In genomic region chrX:22095306-22095705, GRCh38 we compare ENCODE assay signal across 18 cellular contexts.
A peak's percentile ranks its signal among the peaks of the same experiment; 100 is the strongest.
DNase-seq lines count a peak whose midpoint lies in the region; ATAC-seq and TF ChIP-seq lines count a peak whose summit lies in the region.
"Had no signal": no experiment of that assay in that cellular context is flagged by ENCODE, and none has a peak within 500 bp of the region (broad histone marks: within the 10 kb centered on the region; RNA-seq: fewer than 3 reads in every experiment).

No MANE protein-coding gene starts in this region.

- H3K4me3 ChIP-seq in AG10803 (ENCODE audit: low read length), result no peak overlapping the region
- no peak overlapping the region for H3K4me3 ChIP-seq in astrocyte of the spinal cord (ENCODE audit: low read depth, low read length)
- no peak overlapping the region for H3K4me3 ChIP-seq in ovary
- no peak overlapping the region for H3K4me3 ChIP-seq in right lobe of liver
- H3K4me3 ChIP-seq: skin epidermis, thyroid gland had no signal

- H3K4me1 ChIP-seq in ovary (ENCODE audit: insufficient read depth) (no peaks in the 10 kb centered on the region), right lobe of liver (no peaks in the 10 kb centered on the region)
- H3K4me1 ChIP-seq: thyroid gland had no signal

- H3K27ac ChIP-seq in ovary (no peak overlapping the region), right lobe of liver (no peak overlapping the region)
- H3K27ac ChIP-seq: skin epidermis, thyroid gland had no signal

- TF ChIP-seq CTCF in AG10803 (conservative IDR thresholded peaks at IDR 0.05; ENCODE audit: low read length) (no peak), astrocyte of the spinal cord (IDR thresholded peaks at IDR 0.05; ENCODE audit: low read depth, low read length) (no peak), ovary (IDR thresholded peaks at IDR 0.05) (no peak), right lobe of liver (IDR thresholded peaks at IDR 0.05) (no peak)

- no peak overlapping the region for H3K4me3 Mint-ChIP-seq in naive thymus-derived CD8-positive, alpha-beta T cell
- H3K4me3 Mint-ChIP-seq: activated CD8-positive, alpha-beta T cell treated with anti-CD3 and anti-CD28 coated beads for 36 hours; dendritic cell treated with granulocyte-macrophage colony-stimulating factor and Interleukin-4, amounts not matched to agents 40 ng/mL and 50 ng/mL, for 4 days; HFFc6 had no signal

- intact Hi-C loops in left cardiac atrium (cut with DNase I) (no loop called here), ovary (cut with DNase I) (no loop called here), right lobe of liver (cut with DNase I) (no loop called here)

- H3K27ac Mint-ChIP-seq in naive thymus-derived CD8-positive, alpha-beta T cell, result no peak overlapping the region
- H3K27ac Mint-ChIP-seq: activated CD8-positive, alpha-beta T cell treated with anti-CD3 and anti-CD28 coated beads for 36 hours; dendritic cell treated with granulocyte-macrophage colony-stimulating factor and Interleukin-4, amounts not matched to agents 40 ng/mL and 50 ng/mL, for 4 days; HFFc6 had no signal

- H3K36me3 Mint-ChIP-seq in naive thymus-derived CD8-positive, alpha-beta T cell, result no peaks in the 10 kb centered on the region

- H3K9me3 ChIP-seq in ovary, result no peaks in the 10 kb centered on the region
- H3K9me3 ChIP-seq in right lobe of liver, result no peaks in the 10 kb centered on the region
- H3K9me3 ChIP-seq: thyroid gland had no signal

- 42 to 43% (median 42%) methylated on average over 3 of the region's 3 CpGs for WGBS in ovary, 3 donors
- 28% methylated on average over 3 of the region's 3 CpGs for WGBS in right lobe of liver (ENCODE audit: insufficient coverage, low coverage, low lambda C conversion rate, missing lambda C conversion rate)

- DNase-seq in AG10803 (ENCODE audit: low read depth) (peak; percentile 70), astrocyte of the spinal cord (ENCODE audit: low read depth, low spot score) (peak; percentile 41), left cardiac atrium (peak; percentile 24), ovary (peak in 3 of 5 donors; percentile 7 to 35 (median 26)), right lobe of liver (no peak), NCI-H774 (lab: John Stamatoyannopoulos, UW) (no peak)
- DNase-seq in naive thymus-derived CD8-positive, alpha-beta T cell, result no peak
- DNase-seq: activated CD8-positive, alpha-beta T cell treated with anti-CD3 and anti-CD28 coated beads for 36 hours; activated naive CD4-positive, alpha-beta T cell treated with anti-CD3 and anti-CD28 coated beads, Interleukin-2, amount 50 U/mL, for 16 hours; DMS79; HFFc6; hypothalamus; NCI-H2029 treated with DMSO at 0.1 percent for 48 hours; T-helper 2 cell had no signal

- ATAC-seq in left cardiac atrium (peak; percentile 63 to 84), GM21390 (IDR thresholded peaks at IDR 0.05; ENCODE audit: unreplicated experiment) (no peak), right lobe of liver (no peak)
- ATAC-seq in naive thymus-derived CD8-positive, alpha-beta T cell, result no peak
- ATAC-seq: activated CD8-positive, alpha-beta T cell treated with anti-CD3 and anti-CD28 coated beads for 36 hours had no signal

- H3K27me3 Mint-ChIP-seq in naive thymus-derived CD8-positive, alpha-beta T cell, result no peaks in the 10 kb centered on the region
- H3K27me3 Mint-ChIP-seq: activated CD8-positive, alpha-beta T cell treated with anti-CD3 and anti-CD28 coated beads for 36 hours had no signal

- no peaks in the 10 kb centered on the region for H3K36me3 ChIP-seq in ovary
- H3K36me3 ChIP-seq in right lobe of liver, result no peaks in the 10 kb centered on the region
- H3K36me3 ChIP-seq: thyroid gland had no signal

- TF ChIP-seq POLR2A in ovary (IDR thresholded peaks at IDR 0.05) (no peak), right lobe of liver (IDR thresholded peaks at IDR 0.05) (no peak)

- POLR2A ChIA-PET in naive thymus-derived CD8-positive, alpha-beta T cell (lab: Charles Lee), result no interaction called here

- no peak for TF ChIP-seq EP300 in ovary (IDR thresholded peaks at IDR 0.05)

- peaks cover 0 to 3% (median 0%) of the 10 kb centered on the region in 4 donors for H3K4me1 Mint-ChIP-seq in naive thymus-derived CD8-positive, alpha-beta T cell

- in situ Hi-C loops in astrocyte of the spinal cord (cut with HindIII; ENCODE audit: low sequenced_read_pairs), result no loop called here

- H3K9me3 Mint-ChIP-seq in naive thymus-derived CD8-positive, alpha-beta T cell, result no peaks in the 10 kb centered on the region
- H3K9me3 Mint-ChIP-seq: dendritic cell treated with granulocyte-macrophage colony-stimulating factor and Interleukin-4, amounts not matched to agents 40 ng/mL and 50 ng/mL, for 4 days; HFFc6 had no signal

- H3K27me3 ChIP-seq in ovary, result no peaks in the 10 kb centered on the region
- H3K27me3 ChIP-seq in right lobe of liver, result no peaks in the 10 kb centered on the region
- H3K27me3 ChIP-seq: thyroid gland had no signal

Comparison
In these comparisons a context has a peak if more than half of its experiments do, and no peak if none do; other contexts are left out.
1. DNase-seq: peak in AG10803 (single experiment), astrocyte of the spinal cord (single experiment), left cardiac atrium (single experiment) and ovary (3 of 5); none in right lobe of liver (0 of 3), NCI-H774 (single experiment) and naive thymus-derived CD8-positive, alpha-beta T cell (0 of 10).
2. ATAC-seq: peak in left cardiac atrium (2 of 2); none in GM21390 (single experiment), right lobe of liver (0 of 4) and naive thymus-derived CD8-positive, alpha-beta T cell (0 of 2).